ENCODE assay signal across 10 cellular contexts in genomic region chr1:51515982-51516638, GRCh38. TPM values are rescaled to one million over a fixed set of nuclear protein-coding genes. Genes with fewer than 3 reads are reported as not detected.
DNase-seq lines count a peak whose midpoint lies in the region; ATAC-seq, FAIRE-seq and TF ChIP-seq lines count a peak whose summit lies in the region.
"Had no signal": no experiment of that assay in that cellular context is flagged by ENCODE, and none has a peak within 500 bp of the region (broad histone marks: within the 10 kb centered on the region; RNA-seq: fewer than 3 reads in every experiment).

No MANE protein-coding gene starts in this region.

- TF ChIP-seq CTCF in heart left ventricle (IDR thresholded peaks at IDR 0.05), result no peak
- no peak for TF ChIP-seq CTCF in ascending aorta (IDR thresholded peaks at IDR 0.05)
- TF ChIP-seq CTCF in mesothelial cell of epicardium (IDR thresholded peaks at IDR 0.05; ENCODE audit: unreplicated experiment), result no peak
- TF ChIP-seq CTCF in tibial nerve (IDR thresholded peaks at IDR 0.05), result no peak
- no peak for TF ChIP-seq CTCF in pancreas (IDR thresholded peaks at IDR 0.05)

- intact Hi-C loops in heart left ventricle (cut with DNase I) (loop anchor here in 8 of 10 donors (5.0 to 10.0 kb wide), 10 partner anchors 44 to 551 kb away; partner anchors contain the start of genes OSBPL9 (in 3 of the 8), FAF1 (in 1 of the 8) and RNF11 (in 1 of the 8)), left cardiac atrium (cut with DNase I) (loop anchor here in 1 of 2 donors (10.0 kb wide), 1 partner anchor 51 kb away; no protein-coding TSS in a partner anchor), ascending aorta (cut with DNase I) (loop anchor here (5.0 to 10.0 kb wide), 3 partner anchors 94 to 539 kb away; partner anchors contain the start of genes BTF3L4 and TXNDC12), pancreas (cut with DNase I) (no loop called here)

- no peak overlapping the region for H3K4me3 Mint-ChIP-seq in mesothelial cell of epicardium

- TF ChIP-seq EP300 in tibial nerve (IDR thresholded peaks at IDR 0.05), result no peak

- FAIRE-seq in pancreas (lab: Jason Lieb, UNC), result no peak
- FAIRE-seq: bronchial epithelial cell had no signal

- DNase-seq in heart left ventricle (no peak), left cardiac atrium (no peak), ascending aorta (ENCODE audit: low spot score in 2 of 2) (no peak), mesothelial cell of epicardium (ENCODE audit: low spot score in 2 of 2, unreplicated experiment in 2 of 2) (no peak), tibial nerve (ENCODE audit: low spot score in 2 of 2) (no peak), islet precursor cell (no peak), T-helper 9 cell (no peak), pancreas (no peak)
- DNase-seq: stimulated activated naive CD4-positive, alpha-beta T cell had no signal

- TF ChIP-seq POLR2A in heart left ventricle (IDR thresholded peaks at IDR 0.05) (no peak), tibial nerve (IDR thresholded peaks at IDR 0.05) (no peak)

- H3K36me3 ChIP-seq in heart left ventricle, result no peaks in the 10 kb centered on the region
- no peaks in the 10 kb centered on the region for H3K36me3 ChIP-seq in ascending aorta
- H3K36me3 ChIP-seq in tibial nerve, result no peaks in the 10 kb centered on the region
- no peaks in the 10 kb centered on the region for H3K36me3 ChIP-seq in pancreas

- no peaks in the 10 kb centered on the region for H3K9me3 ChIP-seq in heart left ventricle
- H3K9me3 ChIP-seq in ascending aorta, result no peaks in the 10 kb centered on the region
- no peaks in the 10 kb centered on the region for H3K9me3 ChIP-seq in tibial nerve
- H3K9me3 ChIP-seq in pancreas, result no peaks in the 10 kb centered on the region

- H3K27me3 ChIP-seq in heart left ventricle (no peaks in the 10 kb centered on the region), ascending aorta (no peaks in the 10 kb centered on the region), tibial nerve (no peaks in the 10 kb centered on the region), pancreas (no peaks in the 10 kb centered on the region)

- H3K27ac Mint-ChIP-seq in mesothelial cell of epicardium, result peak overlapping the region; percentile 50

- H3K4me3 ChIP-seq in heart left ventricle (peak overlapping the region in 8 of 12 donors; percentile 13 to 96 (median 84)), ascending aorta (peak overlapping the region; percentile 95 to 98), tibial nerve (peak overlapping the region in 2 of 4 donors; percentile 19 to 96), pancreas (no peak overlapping the region)

- H3K36me3 Mint-ChIP-seq in mesothelial cell of epicardium, result no peaks in the 10 kb centered on the region

- no peaks in the 10 kb centered on the region for H3K9me3 Mint-ChIP-seq in mesothelial cell of epicardium

- peaks cover 9 to 86% (median 57%) of the 10 kb centered on the region in 12 donors for H3K4me1 ChIP-seq in heart left ventricle
- peaks cover 3 to 35% of the 10 kb centered on the region in 2 donors for H3K4me1 ChIP-seq in ascending aorta
- peaks cover 7 to 61% (median 44%) of the 10 kb centered on the region in 4 donors for H3K4me1 ChIP-seq in tibial nerve
- H3K4me1 ChIP-seq in pancreas, result peaks cover 7 to 40% (median 39%) of the 10 kb centered on the region in 3 donors

- H3K27ac ChIP-seq in heart left ventricle, result peak overlapping the region; percentile 18 to 97 (median 92)
- H3K27ac ChIP-seq in ascending aorta, result peak overlapping the region; percentile 48 to 93
- peak overlapping the region in 3 of 4 donors; percentile 58 to 96 (median 93) for H3K27ac ChIP-seq in tibial nerve
- no peak overlapping the region for H3K27ac ChIP-seq in pancreas

- no peaks in the 10 kb centered on the region for H3K27me3 Mint-ChIP-seq in mesothelial cell of epicardium (ENCODE audit: low read depth)

- H3K4me1 Mint-ChIP-seq in mesothelial cell of epicardium, result peaks cover 38% of the 10 kb centered on the region

- ATAC-seq in heart left ventricle (no peak), left cardiac atrium (no peak), pancreas (no peak)

RNA-seq across cellular contexts. Expression of gene EPS15, which starts 3.0 kb away (rescaled TPM):
- total RNA-seq in heart left ventricle (10 to 100 TPM; 48.4 to 80.6 (median 72.8) TPM), left cardiac atrium (10 to 100 TPM; 59.5 to 64.8 TPM), ascending aorta (44.6 TPM), mesothelial cell of epicardium (50.3 to 53.4 TPM (median 52.5 TPM) in 3 replicates), tibial nerve (100 to 1,000 TPM in 3 of 4 donors, 10 to 100 TPM in 1; 94.8 to 133 (median 125) TPM), pancreas (10 to 100 TPM; 23.4 to 42.0 (median 28.4) TPM)
- polyA plus RNA-seq in heart left ventricle (10 to 100 TPM; 19.9 to 21.8 TPM), pancreas (10 to 100 TPM in 1 of 2 donors, 1 to 10 TPM in 1; 9.9 to 15.6 TPM)

Comparison
In these comparisons a context has a peak if more than half of its experiments do, and no peak if none do; other contexts are left out.
1. H3K27ac ChIP-seq: peak in heart left ventricle (12 of 12), ascending aorta (2 of 2) and tibial nerve (3 of 4); none in pancreas (0 of 4).
2. H3K4me3 ChIP-seq: peak in heart left ventricle (8 of 12) and ascending aorta (2 of 2); none in pancreas (0 of 4).
3. intact Hi-C loops: an anchor here in heart left ventricle (5.0 to 10.0 kb wide) and ascending aorta (5.0 to 10.0 kb wide); none called in pancreas.